14 cellular contexts compared by ENCODE assay signal in genomic region chr6:118902731-118903130, GRCh38. TPM values are rescaled to one million over a fixed set of nuclear protein-coding genes. Genes with fewer than 3 reads are reported as not detected.
DNase-seq lines count a peak whose midpoint lies in the region; ATAC-seq and TF ChIP-seq lines count a peak whose summit lies in the region.
"Had no signal": no experiment of that assay in that cellular context is flagged by ENCODE, and none has a peak within 500 bp of the region (broad histone marks: within the 10 kb centered on the region; RNA-seq: fewer than 3 reads in every experiment).

No MANE protein-coding gene starts in this region.

- peaks cover 39% of the 10 kb centered on the region for H3K79me2 ChIP-seq in OCI-LY1 (ENCODE audit: insufficient read depth, low read length)

- DNase-seq in EH (ENCODE audit: low read depth) = peak; percentile 46
- DNase-seq in central memory CD8-positive, alpha-beta T cell (ENCODE audit: low spot score in 2 of 2) = no peak
- no peak for DNase-seq in memory B cell (ENCODE audit: low spot score in 2 of 2)
- no peak for DNase-seq in mucosa of gallbladder (ENCODE audit: low spot score)
- DNase-seq: anterior cingulate cortex, NCI-H1436, NCI-H446, ovary had no signal

- peak overlapping the region; percentile 71 for H3K27ac Mint-ChIP-seq in central memory CD8-positive, alpha-beta T cell (ENCODE audit: low read depth)
- H3K27ac Mint-ChIP-seq in memory B cell = peak overlapping the region; percentile 41

- peaks cover 42% of the 10 kb centered on the region for H3K4me1 ChIP-seq in OCI-LY1 (ENCODE audit: insufficient read depth, low read length, severe bottlenecking)

- no peaks in the 10 kb centered on the region for H3K27me3 ChIP-seq in OCI-LY1 (ENCODE audit: insufficient read depth, low read length)
- H3K27me3 ChIP-seq: ovary, tibial nerve had no signal

- H4K20me1 ChIP-seq in OCI-LY1 (ENCODE audit: insufficient read depth, low read length) = no peaks in the 10 kb centered on the region

- no peaks in the 10 kb centered on the region for H3K9me3 ChIP-seq in OCI-LY1 (ENCODE audit: low read length)
- H3K9me3 ChIP-seq: ovary, tibial nerve had no signal

- no peaks in the 10 kb centered on the region; the same call in 1 of the 2 replicates for H3F3A ChIP-seq in OCI-LY1 (ENCODE audit: insufficient read depth, low read length)

- no peak overlapping the region for H3K4me2 ChIP-seq in OCI-LY1 (ENCODE audit: low read length)

- no peak for TF ChIP-seq CTCF in OCI-LY1 (IDR thresholded peaks at IDR 0.05; ENCODE audit: low read length)

- ATAC-seq in central memory CD8-positive, alpha-beta T cell (replicated peaks; ENCODE audit: extremely low read depth, poor library complexity, severe bottlenecking) = no peak
- ATAC-seq in memory B cell (ENCODE audit: low read depth) (no peak), GM21737 (IDR thresholded peaks at IDR 0.05; ENCODE audit: unreplicated experiment) (no peak), HG03045 (IDR thresholded peaks at IDR 0.05; ENCODE audit: unreplicated experiment) (no peak), GM21825 (IDR thresholded peaks at IDR 0.05; ENCODE audit: unreplicated experiment) (no peak)

- peak overlapping the region; percentile 4 for H3K27ac ChIP-seq in OCI-LY1 (ENCODE audit: low read depth, low read length, poor library complexity, severe bottlenecking)
- H3K27ac ChIP-seq: ovary, tibial nerve had no signal

- peaks cover 42% of the 10 kb centered on the region for H3K36me3 Mint-ChIP-seq in central memory CD8-positive, alpha-beta T cell (ENCODE audit: insufficient read depth)
- peaks cover 22% of the 10 kb centered on the region for H3K36me3 Mint-ChIP-seq in memory B cell

- no peak overlapping the region for H3K4me3 Mint-ChIP-seq in central memory CD8-positive, alpha-beta T cell
- H3K4me3 Mint-ChIP-seq in memory B cell = no peak overlapping the region

- H3K9me2 ChIP-seq in OCI-LY1 (ENCODE audit: low read depth, low read length) = no peaks in the 10 kb centered on the region

- no peak overlapping the region for H3K4me3 ChIP-seq in OCI-LY1 (ENCODE audit: low read depth, low read length, poor library complexity, severe bottlenecking)
- H3K4me3 ChIP-seq: lung, ovary, tibial nerve had no signal

- peaks cover 86% of the 10 kb centered on the region for H3K36me3 ChIP-seq in OCI-LY1 (ENCODE audit: insufficient read depth, low read length)
- H3K36me3 ChIP-seq: ovary had no signal

- H3K4me1 Mint-ChIP-seq in central memory CD8-positive, alpha-beta T cell = peaks cover 75% of the 10 kb centered on the region
- H3K4me1 Mint-ChIP-seq in memory B cell = peaks cover 31% of the 10 kb centered on the region

- H3K9ac ChIP-seq in OCI-LY1 (ENCODE audit: low read length) = no peak overlapping the region

- no peaks in the 10 kb centered on the region for H3K9me3 Mint-ChIP-seq in central memory CD8-positive, alpha-beta T cell
- no peaks in the 10 kb centered on the region for H3K9me3 Mint-ChIP-seq in memory B cell

- H2AFZ ChIP-seq in OCI-LY1 (ENCODE audit: low read length) = no peak overlapping the region

- H3K27me3 Mint-ChIP-seq in central memory CD8-positive, alpha-beta T cell = no peaks in the 10 kb centered on the region
- no peaks in the 10 kb centered on the region for H3K27me3 Mint-ChIP-seq in memory B cell

RNA-seq across cellular contexts. Expression of gene ASF1A, which starts 8.8 kb away (rescaled TPM):
- total RNA-seq in mucosa of gallbladder = 16.7 TPM

RNA-seq across cellular contexts. Expression of gene MCM9, which starts 32.2 kb away (rescaled TPM):
- 21.1 TPM for total RNA-seq in mucosa of gallbladder
